ENCODE assay signal across 20 cellular contexts in genomic region chr9:127112683-127113539, GRCh38. TPM values are rescaled to one million over a fixed set of nuclear protein-coding genes. Genes with fewer than 3 reads are reported as not detected.
DNase-seq lines count a peak whose midpoint lies in the region; ATAC-seq and TF ChIP-seq lines count a peak whose summit lies in the region.
"Had no signal": no experiment of that assay in that cellular context is flagged by ENCODE, and none has a peak within 500 bp of the region (broad histone marks: within the 10 kb centered on the region; RNA-seq: fewer than 3 reads in every experiment).

No MANE protein-coding gene starts in this region.

- no peaks in the 10 kb centered on the region for H3K36me3 Mint-ChIP-seq in WTC11
- no peaks in the 10 kb centered on the region for H3K36me3 Mint-ChIP-seq in activated CD4-positive, alpha-beta T cell treated with anti-CD3 and anti-CD28 coated beads, Interleukin-2, amount 10 ng/mL, durations not matched to agents 7 days and 5 days (ENCODE audit: low read depth)
- H3K36me3 Mint-ChIP-seq: activated naive CD8-positive, alpha-beta T cell treated with anti-CD3 and anti-CD28 coated beads for 36 hours; CD8-positive, alpha-beta T cell had no signal

- no peaks in the 10 kb centered on the region for H3K36me3 ChIP-seq in thyroid gland
- H3K36me3 ChIP-seq: SJSA1 had no signal

- ATAC-seq in WTC11 (no peak), right cardiac atrium (peak in 1 of 2 donors; percentile 34), HG03280 (IDR thresholded peaks at IDR 0.05; ENCODE audit: unreplicated experiment) (no peak)
- ATAC-seq: A549; CD8-positive, alpha-beta T cell; effector memory CD8-positive, alpha-beta T cell had no signal

- H3K9me3 Mint-ChIP-seq in WTC11 = no peaks in the 10 kb centered on the region
- no peaks in the 10 kb centered on the region for H3K9me3 Mint-ChIP-seq in activated CD4-positive, alpha-beta T cell treated with anti-CD3 and anti-CD28 coated beads, Interleukin-2, amount 10 ng/mL, durations not matched to agents 7 days and 5 days
- H3K9me3 Mint-ChIP-seq: activated naive CD8-positive, alpha-beta T cell treated with anti-CD3 and anti-CD28 coated beads for 36 hours; CD8-positive, alpha-beta T cell; effector memory CD8-positive, alpha-beta T cell had no signal

- CTCF ChIA-PET in WTC11 (lab: Charles Lee) = interaction anchor here (1.0 to 2.5 kb wide), 7 partner anchors 9 to 172 kb away, joined by 3 to 15 read pairs (median 6); partner anchors contain the start of gene ANGPTL2
- CTCF ChIA-PET in activated CD4-positive, alpha-beta T cell treated with anti-CD3 and anti-CD28 coated beads, Interleukin-2, amount 10 ng/mL, durations not matched to agents 7 days and 5 days (lab: Charles Lee) = interaction anchor here (1.4 to 2.0 kb wide), 3 partner anchors 10 to 18 kb away, joined by 4 read pairs; partner anchors contain the start of gene ANGPTL2

- no peak for TF ChIP-seq POLR2A in thyroid gland (IDR thresholded peaks at IDR 0.05)

- POLR2A ChIA-PET in WTC11 (lab: Charles Lee) = interaction anchor here (0.5 to 2.0 kb wide), 5 partner anchors 7 to 238 kb away, joined by 3 to 11 read pairs (median 4); partner anchors contain the start of gene ANGPTL2
- POLR2A ChIA-PET in activated CD4-positive, alpha-beta T cell treated with anti-CD3 and anti-CD28 coated beads, Interleukin-2, amount 10 ng/mL, durations not matched to agents 7 days and 5 days (lab: Charles Lee) = no interaction called here

- intact Hi-C loops in right cardiac atrium (cut with DNase I) = no loop called here
- intact Hi-C loops in thyroid gland (cut with DNase I) = no loop called here

- H3K4me3 ChIP-seq in right cardiac atrium (ENCODE audit: low read length) (no peak overlapping the region), thyroid gland (replicated peaks in 1 of 3) (no peak overlapping the region)
- H3K4me3 ChIP-seq: A549, K562, mucosa of descending colon, SJSA1 had no signal

- no peak for TF ChIP-seq CTCF in WTC11 (IDR thresholded peaks at IDR 0.05)
- no peak for TF ChIP-seq CTCF in thyroid gland (IDR thresholded peaks at IDR 0.05)

- peak overlapping the region; percentile 96 for H3K27ac Mint-ChIP-seq in WTC11
- H3K27ac Mint-ChIP-seq in activated CD4-positive, alpha-beta T cell treated with anti-CD3 and anti-CD28 coated beads, Interleukin-2, amount 10 ng/mL, durations not matched to agents 7 days and 5 days = no peak overlapping the region
- H3K27ac Mint-ChIP-seq: activated naive CD8-positive, alpha-beta T cell treated with anti-CD3 and anti-CD28 coated beads for 36 hours; CD8-positive, alpha-beta T cell; effector memory CD8-positive, alpha-beta T cell had no signal

- H3K27ac ChIP-seq in right cardiac atrium (ENCODE audit: low read length) = no peak overlapping the region
- no peak overlapping the region for H3K27ac ChIP-seq in thyroid gland
- H3K27ac ChIP-seq: A549, SJSA1 had no signal

- H3K9me3 ChIP-seq in right cardiac atrium (ENCODE audit: control insufficient read depth, low read length) = no peaks in the 10 kb centered on the region
- H3K9me3 ChIP-seq in thyroid gland = no peaks in the 10 kb centered on the region
- H3K9me3 ChIP-seq: A549, mucosa of descending colon, SJSA1 had no signal

- no peak overlapping the region for H3K4me3 Mint-ChIP-seq in WTC11
- H3K4me3 Mint-ChIP-seq in activated CD4-positive, alpha-beta T cell treated with anti-CD3 and anti-CD28 coated beads, Interleukin-2, amount 10 ng/mL, durations not matched to agents 7 days and 5 days = no peak overlapping the region
- H3K4me3 Mint-ChIP-seq: activated naive CD8-positive, alpha-beta T cell treated with anti-CD3 and anti-CD28 coated beads for 36 hours; CD8-positive, alpha-beta T cell; effector memory CD8-positive, alpha-beta T cell had no signal

- 77% methylated on average over 9 of the region's 9 CpGs for WGBS in right cardiac atrium
- 71 to 73% methylated on average over 9 of the region's 9 CpGs for WGBS in thyroid gland, 2 donors

- H3K27me3 Mint-ChIP-seq in WTC11 (ENCODE audit: low read depth) = no peaks in the 10 kb centered on the region
- H3K27me3 Mint-ChIP-seq in activated CD4-positive, alpha-beta T cell treated with anti-CD3 and anti-CD28 coated beads, Interleukin-2, amount 10 ng/mL, durations not matched to agents 7 days and 5 days = peaks cover 7% of the 10 kb centered on the region
- H3K27me3 Mint-ChIP-seq: effector memory CD8-positive, alpha-beta T cell had no signal

- H3K4me1 ChIP-seq in right cardiac atrium (ENCODE audit: control insufficient read depth, insufficient read depth, low read length) = peaks cover 30% of the 10 kb centered on the region
- H3K4me1 ChIP-seq in thyroid gland = peaks cover 13 to 15% of the 10 kb centered on the region in 2 donors

- DNase-seq in NCI-H748 (lab: John Stamatoyannopoulos, UW; ENCODE audit: unreplicated experiment) = peak; percentile 32
- no peak for DNase-seq in NCI-H748 treated with DMSO at 0.1 percent for 48 hours (lab: John Stamatoyannopoulos, UW)
- no peak for DNase-seq in WTC11 (ENCODE audit: low spot score)
- peak in 2 of 3 donors; percentile 61 to 76 for DNase-seq in right cardiac atrium
- peak; percentile 65 to 78 for DNase-seq in thyroid gland
- no peak for DNase-seq in activated CD4-positive, alpha-beta T cell treated with anti-CD3 and anti-CD28 coated beads, Interleukin-2, amount 10 ng/mL, durations not matched to agents 7 days and 5 days
- DNase-seq in kidney tubule cell (ENCODE audit: low spot score) = no peak
- DNase-seq: activated CD4-positive, alpha-beta T cell treated with anti-CD3 and anti-CD28 coated beads, Interleukin-2, amount 50 U/mL, for 48 hours; activated naive CD8-positive, alpha-beta T cell treated with anti-CD3 and anti-CD28 coated beads for 36 hours; activated T-cell treated with anti-CD3 and anti-CD28 coated beads, Interleukin-2, amount 50 U/mL, for 48 hours; CD8-positive, alpha-beta T cell; effector memory CD8-positive, alpha-beta T cell; mucosa of descending colon; NCI-H526; stimulated activated CD4-positive, alpha-beta T cell treated with anti-CD3 and anti-CD28 coated beads, Interleukin-12 subunit alpha, Interleukin-12 subunit beta, amount 100 ng/mL, for 4 hours; T1000 had no signal

- H3K4me1 Mint-ChIP-seq in WTC11 = peaks cover 30% of the 10 kb centered on the region
- peaks cover 19% of the 10 kb centered on the region for H3K4me1 Mint-ChIP-seq in activated CD4-positive, alpha-beta T cell treated with anti-CD3 and anti-CD28 coated beads, Interleukin-2, amount 10 ng/mL, durations not matched to agents 7 days and 5 days

- H3K27me3 ChIP-seq in right cardiac atrium (ENCODE audit: control insufficient read depth, insufficient read depth) (no peaks in the 10 kb centered on the region), thyroid gland (no peaks in the 10 kb centered on the region)
- H3K27me3 ChIP-seq: SJSA1 had no signal

TF ChIP-seq in WTC11, 78 proteins besides CTCF, POLR2A, EP300 and RAD21:
- TF ChIP-seq SP1 (CRISPR knock-in tag; conservative IDR thresholded peaks at IDR 0.05) (no peak; the same call in 1 of the 2 replicates), ZNF317 (CRISPR knock-in tag; IDR thresholded peaks at IDR 0.05; ENCODE audit: borderline replicate concordance, low read depth) (no peak), ATF1 (CRISPR knock-in tag; IDR thresholded peaks at IDR 0.05) (no peak)

RNA-seq across cellular contexts. Expression of gene ANGPTL2, which starts 9.5 kb away (rescaled TPM):
- total RNA-seq in WTC11 (2021) (4.5 to 6.7 TPM (median 6.3 TPM) in 3 replicates), right cardiac atrium (10 to 100 TPM; 33.8 to 69.5 (median 47.2) TPM), thyroid gland (10 to 100 TPM in 2 of 4 donors, 1 to 10 TPM in 2; 5.9 to 12.6 (median 8.7) TPM)
- polyA plus RNA-seq in right cardiac atrium = 26.7 TPM
- not detected for total RNA-seq in activated CD4-positive, alpha-beta T cell treated with anti-CD3 and anti-CD28 coated beads, Interleukin-2, amount 10 ng/mL, durations not matched to agents 7 days and 5 days
- total RNA-seq: activated naive CD8-positive, alpha-beta T cell treated with anti-CD3 and anti-CD28 coated beads for 36 hours; CD8-positive, alpha-beta T cell; K562 had no signal
- polyA plus RNA-seq: K562 had no signal

Comparison
In these comparisons a context has a peak if more than half of its experiments do, and no peak if none do; other contexts are left out.
1. DNase-seq: peak in NCI-H748 (single experiment), right cardiac atrium (2 of 3) and thyroid gland (2 of 2); none in NCI-H748 treated with DMSO at 0.1 percent for 48 hours (single experiment), WTC11 (single experiment), activated CD4-positive, alpha-beta T cell treated with anti-CD3 and anti-CD28 coated beads, Interleukin-2, amount 10 ng/mL, durations not matched to agents 7 days and 5 days (single experiment) and kidney tubule cell (single experiment).